1 cellular context compared by ENCODE assay signal in genomic region chr6:161254754-161255253, GRCh38.
TF ChIP-seq lines count a peak whose summit lies in the region.

No MANE protein-coding gene starts in this region.

TF ChIP-seq in K562, 482 proteins besides CTCF, POLR2A, EP300 and RAD21 (continued from another document and continues in another):
- TF ChIP-seq BCL6 (CRISPR knock-in tag; IDR thresholded peaks at IDR 0.05), result peak; percentile 47; the same call in 1 of the 2 replicates
- TF ChIP-seq ZNF75A (CRISPR knock-in tag; IDR thresholded peaks at IDR 0.05), result no peak
- TF ChIP-seq HNRNPK (IDR thresholded peaks at IDR 0.05; ENCODE audit: low read depth, low read length, poor library complexity, severe bottlenecking), result no peak
- peak; percentile 76; the same call in 1 of the 2 replicates for TF ChIP-seq ZEB2 (IDR thresholded peaks at IDR 0.05)
- no peak for TF ChIP-seq FIP1L1 (IDR thresholded peaks at IDR 0.05; ENCODE audit: low read depth, low read length, poor library complexity, severe bottlenecking)
- no peak for TF ChIP-seq SNIP1 (IDR thresholded peaks at IDR 0.05; ENCODE audit: low read depth)
- no peak for TF ChIP-seq IRF9 (tag; IDR thresholded peaks at IDR 0.05)
- no peak for TF ChIP-seq SRSF9 (IDR thresholded peaks at IDR 0.05; ENCODE audit: borderline replicate concordance, low read depth, low read length)
- no peak for TF ChIP-seq ZFP1 (CRISPR knock-in tag; IDR thresholded peaks at IDR 0.05)
- peak; percentile 12; the same call in 1 of the 2 replicates for TF ChIP-seq ZBTB12 (CRISPR knock-in tag; IDR thresholded peaks at IDR 0.05)
- no peak for TF ChIP-seq FOXK1 (CRISPR knock-in tag; IDR thresholded peaks at IDR 0.05; ENCODE audit: borderline replicate concordance)
- no peak for TF ChIP-seq ATF1 (CRISPR knock-in tag; IDR thresholded peaks at IDR 0.05)
- no peak; the same call in 1 of the 2 replicates for TF ChIP-seq ATF1 (tag; IDR thresholded peaks at IDR 0.05)
- peak; percentile 100 for TF ChIP-seq POLR2AphosphoS5 (IDR thresholded peaks at IDR 0.05; ENCODE audit: control insufficient read depth, insufficient read depth, low read depth, low read length)
- TF ChIP-seq HLTF (IDR thresholded peaks at IDR 0.05), result peak; percentile 97
- TF ChIP-seq LEF1 (IDR thresholded peaks at IDR 0.05), result peak; percentile 90
- TF ChIP-seq ETV5 (CRISPR knock-in tag; IDR thresholded peaks at IDR 0.05; ENCODE audit: low read depth), result peak; percentile 70; the same call in 1 of the 2 replicates
- no peak for TF ChIP-seq PHB (CRISPR knock-in tag; IDR thresholded peaks at IDR 0.05)
- no peak for TF ChIP-seq ILF3 (IDR thresholded peaks at IDR 0.05; ENCODE audit: borderline replicate concordance)
- peak; percentile 98 for TF ChIP-seq FOXM1 (IDR thresholded peaks at IDR 0.05; ENCODE audit: low read depth)
- no peak for TF ChIP-seq FOXM1 (CRISPR knock-in tag; IDR thresholded peaks at IDR 0.05; ENCODE audit: low read depth)
- TF ChIP-seq CHD1 (IDR thresholded peaks at IDR 0.05; ENCODE audit: low read length), result no peak
- no peak for TF ChIP-seq FOS (IDR thresholded peaks at IDR 0.05; ENCODE audit: extremely low read depth, insufficient read length)
- TF ChIP-seq ZBTB34 (CRISPR knock-in tag; IDR thresholded peaks at IDR 0.05), result no peak
- TF ChIP-seq ZNF23 (CRISPR knock-in tag; IDR thresholded peaks at IDR 0.05), result no peak
- no peak for TF ChIP-seq ZNF586 (CRISPR knock-in tag; conservative IDR thresholded peaks at IDR 0.05)
- TF ChIP-seq ARID1B (IDR thresholded peaks at IDR 0.05), result peak; percentile 99
- TF ChIP-seq MEIS2 (IDR thresholded peaks at IDR 0.05; ENCODE audit: partially characterized antibody), result peak; percentile 78
- peak; percentile 91 for TF ChIP-seq ZKSCAN8 (CRISPR knock-in tag; IDR thresholded peaks at IDR 0.05)
- no peak for TF ChIP-seq RBFOX2 (IDR thresholded peaks at IDR 0.05; ENCODE audit: low read depth, low read length)
- peak; percentile 36; the same call in 1 of the 2 replicates for TF ChIP-seq GTF2E2 (tag; IDR thresholded peaks at IDR 0.05)
- peak; percentile 85; the same call in 1 of the 2 replicates for TF ChIP-seq CBFB (CRISPR knock-in tag; IDR thresholded peaks at IDR 0.05)
- TF ChIP-seq HMG20B (CRISPR knock-in tag; IDR thresholded peaks at IDR 0.05), result no peak
- peak; percentile 90 for TF ChIP-seq NEUROD1 (IDR thresholded peaks at IDR 0.05; ENCODE audit: borderline replicate concordance, low read depth, low read length, partially characterized antibody)
- TF ChIP-seq ZNF41 (CRISPR knock-in tag; conservative IDR thresholded peaks at IDR 0.05), result peak; percentile 21; the same call in 1 of the 2 replicates
- TF ChIP-seq NFIX (CRISPR knock-in tag; IDR thresholded peaks at IDR 0.05; ENCODE audit: low read depth), result no peak
- TF ChIP-seq MTA1 (IDR thresholded peaks at IDR 0.05; ENCODE audit: borderline replicate concordance), result peak; percentile 80; the same call in 1 of the 2 replicates
- TF ChIP-seq ILK (tag; IDR thresholded peaks at IDR 0.05; ENCODE audit: borderline replicate concordance, low read depth), result no peak
- TF ChIP-seq RBM34 (IDR thresholded peaks at IDR 0.05; ENCODE audit: borderline replicate concordance, insufficient read depth, low read length), result no peak
- TF ChIP-seq JUNB (CRISPR knock-in tag; conservative IDR thresholded peaks at IDR 0.05), result no peak
- TF ChIP-seq HMG20A (CRISPR knock-in tag; conservative IDR thresholded peaks at IDR 0.05), result no peak
- peak; percentile 45; the same call in 1 of the 2 replicates for TF ChIP-seq TARDBP (IDR thresholded peaks at IDR 0.05)
- no peak for TF ChIP-seq ZNF79 (CRISPR knock-in tag; IDR thresholded peaks at IDR 0.05; ENCODE audit: low read depth)
- TF ChIP-seq ZNF609 (CRISPR knock-in tag; IDR thresholded peaks at IDR 0.05; ENCODE audit: borderline replicate concordance), result no peak
- 0 out of 2 replicates have a peak, but pooled peaks have one; percentile 45 for TF ChIP-seq GABPA (tag; conservative IDR thresholded peaks at IDR 0.05; ENCODE audit: low read depth)
- no peak for TF ChIP-seq NR4A1 (CRISPR knock-in tag; IDR thresholded peaks at IDR 0.05)
- TF ChIP-seq NR4A1 (tag; IDR thresholded peaks at IDR 0.05), result peak; percentile 89
- 0 out of 2 replicates have a peak, but pooled peaks have one; percentile 64 for TF ChIP-seq TRIM28 (IDR thresholded peaks at IDR 0.05)
- TF ChIP-seq KAT7 (CRISPR knock-in tag; IDR thresholded peaks at IDR 0.05; ENCODE audit: borderline replicate concordance), result no peak
- TF ChIP-seq SRSF3 (IDR thresholded peaks at IDR 0.05; ENCODE audit: insufficient read depth, low read length), result no peak
- no peak for TF ChIP-seq SETDB1 (IDR thresholded peaks at IDR 0.05; ENCODE audit: low read length)
- no peak for TF ChIP-seq HBP1 (CRISPR knock-in tag; IDR thresholded peaks at IDR 0.05)
- no peak for TF ChIP-seq SAFB (IDR thresholded peaks at IDR 0.05; ENCODE audit: borderline replicate concordance, low read depth, low read length)
- no peak for TF ChIP-seq POLR3G (IDR thresholded peaks at IDR 0.05; ENCODE audit: extremely low read depth, insufficient read length, insufficient replicate concordance)
- TF ChIP-seq CREB5 (CRISPR knock-in tag; IDR thresholded peaks at IDR 0.05), result no peak
- no peak for TF ChIP-seq PCBP2 (IDR thresholded peaks at IDR 0.05; ENCODE audit: low read depth, low read length, poor library complexity, severe bottlenecking)
- TF ChIP-seq BRD4 (IDR thresholded peaks at IDR 0.05), result no peak
- no peak for TF ChIP-seq NFE2L1 (tag; IDR thresholded peaks at IDR 0.05; ENCODE audit: borderline replicate concordance, low read depth)
- TF ChIP-seq ZNF140 (CRISPR knock-in tag; IDR thresholded peaks at IDR 0.05), result no peak
- no peak for TF ChIP-seq ZBTB7A (IDR thresholded peaks at IDR 0.05; ENCODE audit: borderline replicate concordance, control insufficient read depth, low read depth, low read length)
- TF ChIP-seq EGR1 (conservative IDR thresholded peaks at IDR 0.05), result no peak
- no peak for TF ChIP-seq ZNF121 (CRISPR knock-in tag; conservative IDR thresholded peaks at IDR 0.05)
- TF ChIP-seq CBX2 (IDR thresholded peaks at IDR 0.05; ENCODE audit: insufficient read depth, low read length, poor library complexity, severe bottlenecking), result no peak
- no peak for TF ChIP-seq OTX1 (CRISPR knock-in tag; IDR thresholded peaks at IDR 0.05)
- TF ChIP-seq DEAF1 (CRISPR knock-in tag; IDR thresholded peaks at IDR 0.05), result no peak
- TF ChIP-seq GTF2F1 (IDR thresholded peaks at IDR 0.05; ENCODE audit: low read depth, low read length), result no peak
- peak; percentile 92 for TF ChIP-seq MYNN (IDR thresholded peaks at IDR 0.05)
- no peak for TF ChIP-seq MYNN (CRISPR knock-in tag; IDR thresholded peaks at IDR 0.05)
